Comparison of ENCODE assay signal across 28 cellular contexts in genomic region chr5:67050635-67051034, GRCh38.
A peak's percentile ranks its signal among the peaks of the same experiment; 100 is the strongest.
DNase-seq lines count a peak whose midpoint lies in the region; ATAC-seq and TF ChIP-seq lines count a peak whose summit lies in the region.
"Had no signal": no experiment of that assay in that cellular context is flagged by ENCODE, and none has a peak within 500 bp of the region (broad histone marks: within the 10 kb centered on the region; RNA-seq: fewer than 3 reads in every experiment).

No MANE protein-coding gene starts in this region.

- DNase-seq in activated naive CD4-positive, alpha-beta T cell treated with anti-CD3 and anti-CD28 coated beads for 36 hours: no peak
- no peak for DNase-seq in activated naive CD4-positive, alpha-beta T cell treated with Interleukin-2 at 50 U/mL for 16 hours
- DNase-seq in hepatocyte (ENCODE audit: low spot score) (no peak), type B pancreatic cell (ENCODE audit: extremely low spot score, unreplicated experiment) (no peak), NCI-H146 treated with DMSO at 0.1 percent for 48 hours (lab: John Stamatoyannopoulos, UW; ENCODE audit: unreplicated experiment) (no peak), SW480 (ENCODE audit: low spot score) (no peak)
- DNase-seq: activated CD4-positive, alpha-beta T cell treated with anti-CD3 and anti-CD28 coated beads, Interleukin-2, amount 50 U/mL, for 1 hour; activated naive CD4-positive, alpha-beta T cell treated with anti-CD3 and anti-CD28 coated beads, Interleukin-2, amount 10 ng/mL, durations not matched to agents 7 days and 5 days; activated T-cell treated with anti-CD3 and anti-CD28 coated beads, Interleukin-2, amount 50 U/mL, for 72 hours; amniotic stem cell; CD4-positive, alpha-beta memory T cell; effector CD8-positive, alpha-beta T cell; foreskin melanocyte; hypothalamus; immature natural killer cell; naive B cell; NCI-H1105; NCI-H2081; NCI-H2227 treated with DMSO at 0.1 percent for 48 hours; NCI-H526 treated with DMSO at 0.1 percent for 48 hours; nucleus accumbens; SIG-M5; stimulated activated CD4-positive, alpha-beta T cell treated with anti-CD3 and anti-CD28 coated beads, Interleukin-1b, Interleukin-23, amount 100 ng/mL, for 48 hours; T-helper 9 cell; WERI-Rb-1 had no signal

- peak overlapping the region; percentile 50 for H3K4me2 ChIP-seq in hepatocyte
- H3K4me2 ChIP-seq: GM23338 had no signal

- CTCF ChIA-PET in activated naive CD4-positive, alpha-beta T cell treated with anti-CD3 and anti-CD28 coated beads for 36 hours (lab: Charles Lee): interaction anchor here (0.9 kb wide), 1 partner anchor 12 kb away, joined by 4 read pairs; no protein-coding TSS in a partner anchor

- no peak overlapping the region for H3K4me3 Mint-ChIP-seq in activated naive CD4-positive, alpha-beta T cell treated with anti-CD3 and anti-CD28 coated beads for 36 hours
- peak overlapping the region; percentile 1 for H3K4me3 Mint-ChIP-seq in activated T-helper 17 cell treated with anti-CD3 and anti-CD28 coated beads, Interleukin-2, amount 50 U/mL, for 72 hours
- no peak overlapping the region for H3K4me3 Mint-ChIP-seq in type B pancreatic cell
- H3K4me3 Mint-ChIP-seq: activated naive CD4-positive, alpha-beta T cell treated with anti-CD3 and anti-CD28 coated beads, Interleukin-2, amount 10 ng/mL, durations not matched to agents 7 days and 5 days; activated T-cell treated with anti-CD3 and anti-CD28 coated beads, Interleukin-2, amount 50 U/mL, for 72 hours; CD4-positive, alpha-beta memory T cell; GM23338; immature natural killer cell; naive B cell had no signal

- no peaks in the 10 kb centered on the region for H3K27me3 Mint-ChIP-seq in activated naive CD4-positive, alpha-beta T cell treated with anti-CD3 and anti-CD28 coated beads for 36 hours (ENCODE audit: low read depth)
- no peaks in the 10 kb centered on the region for H3K27me3 Mint-ChIP-seq in activated T-helper 17 cell treated with anti-CD3 and anti-CD28 coated beads, Interleukin-2, amount 50 U/mL, for 72 hours
- no peaks in the 10 kb centered on the region for H3K27me3 Mint-ChIP-seq in type B pancreatic cell
- H3K27me3 Mint-ChIP-seq: activated naive CD4-positive, alpha-beta T cell treated with anti-CD3 and anti-CD28 coated beads, Interleukin-2, amount 10 ng/mL, durations not matched to agents 7 days and 5 days; CD4-positive, alpha-beta memory T cell; naive B cell had no signal

- TF ChIP-seq CTCF in hepatocyte (IDR thresholded peaks at IDR 0.05; ENCODE audit: poor library complexity): no peak
- no peak for TF ChIP-seq CTCF in type B pancreatic cell (conservative IDR thresholded peaks at IDR 0.05)

- no peaks in the 10 kb centered on the region for H3K9me3 Mint-ChIP-seq in activated naive CD4-positive, alpha-beta T cell treated with anti-CD3 and anti-CD28 coated beads for 36 hours
- H3K9me3 Mint-ChIP-seq in activated T-helper 17 cell treated with anti-CD3 and anti-CD28 coated beads, Interleukin-2, amount 50 U/mL, for 72 hours: no peaks in the 10 kb centered on the region
- no peaks in the 10 kb centered on the region for H3K9me3 Mint-ChIP-seq in type B pancreatic cell
- H3K9me3 Mint-ChIP-seq: activated naive CD4-positive, alpha-beta T cell treated with anti-CD3 and anti-CD28 coated beads, Interleukin-2, amount 10 ng/mL, durations not matched to agents 7 days and 5 days; activated T-cell treated with anti-CD3 and anti-CD28 coated beads, Interleukin-2, amount 50 U/mL, for 72 hours; CD4-positive, alpha-beta memory T cell; GM23338; immature natural killer cell; naive B cell had no signal

- peaks cover 4% of the 10 kb centered on the region for H3K36me3 Mint-ChIP-seq in activated naive CD4-positive, alpha-beta T cell treated with anti-CD3 and anti-CD28 coated beads for 36 hours (ENCODE audit: low read depth)
- peaks cover 58% of the 10 kb centered on the region for H3K36me3 Mint-ChIP-seq in activated T-helper 17 cell treated with anti-CD3 and anti-CD28 coated beads, Interleukin-2, amount 50 U/mL, for 72 hours (ENCODE audit: low read depth)
- peaks cover 10% of the 10 kb centered on the region for H3K36me3 Mint-ChIP-seq in type B pancreatic cell
- H3K36me3 Mint-ChIP-seq: naive B cell had no signal

- WGBS in hepatocyte (ENCODE audit: low lambda C conversion rate, missing lambda C conversion rate): 76% methylated on average over 3 of the region's 3 CpGs

- no peaks in the 10 kb centered on the region for H3K9me2 ChIP-seq in hepatocyte (replicated peaks; ENCODE audit: insufficient read depth)

- intact Hi-C loops in activated naive CD4-positive, alpha-beta T cell treated with anti-CD3 and anti-CD28 coated beads for 36 hours (cut with micrococcal nuclease): no loop called here

- H4K20me1 ChIP-seq in hepatocyte (ENCODE audit: insufficient read depth, poor library complexity, severe bottlenecking): no peaks in the 10 kb centered on the region

- H3K27ac ChIP-seq in hepatocyte: peak overlapping the region; percentile 72
- H3K27ac ChIP-seq: WERI-Rb-1 had no signal

- no peaks in the 10 kb centered on the region for H3K9me3 ChIP-seq in hepatocyte (ENCODE audit: low read depth)

- H3K4me3 ChIP-seq in hepatocyte: no peak overlapping the region
- H3K4me3 ChIP-seq: GM23338 had no signal

- peaks cover 36% of the 10 kb centered on the region for H3K79me2 ChIP-seq in hepatocyte

- peaks cover 26% of the 10 kb centered on the region for H3K4me1 ChIP-seq in hepatocyte (ENCODE audit: insufficient read depth)

- H3K4me1 Mint-ChIP-seq in activated naive CD4-positive, alpha-beta T cell treated with anti-CD3 and anti-CD28 coated beads for 36 hours (ENCODE audit: low read depth): peaks cover 15% of the 10 kb centered on the region
- peaks cover 18% of the 10 kb centered on the region for H3K4me1 Mint-ChIP-seq in activated T-helper 17 cell treated with anti-CD3 and anti-CD28 coated beads, Interleukin-2, amount 50 U/mL, for 72 hours
- peaks cover 13% of the 10 kb centered on the region for H3K4me1 Mint-ChIP-seq in type B pancreatic cell (ENCODE audit: unreplicated experiment)
- H3K4me1 Mint-ChIP-seq: immature natural killer cell had no signal

- no peaks in the 10 kb centered on the region for H3K27me3 ChIP-seq in hepatocyte

- no peaks in the 10 kb centered on the region for H3K36me3 ChIP-seq in hepatocyte (replicated peaks; ENCODE audit: insufficient read depth, low read depth)
- H3K36me3 ChIP-seq: WERI-Rb-1 had no signal

- peak; percentile 32 for ATAC-seq in activated T-helper 17 cell treated with anti-CD3 and anti-CD28 coated beads, Interleukin-2, amount 50 U/mL, for 72 hours (replicated peaks)
- ATAC-seq in HG02588 (IDR thresholded peaks at IDR 0.05; ENCODE audit: unreplicated experiment): no peak
- ATAC-seq: activated T-cell treated with anti-CD3 and anti-CD28 coated beads, Interleukin-2, amount 50 U/mL, for 72 hours; GM23338 had no signal

- H3K27ac Mint-ChIP-seq in activated naive CD4-positive, alpha-beta T cell treated with anti-CD3 and anti-CD28 coated beads for 36 hours: peak overlapping the region; percentile 19
- peak overlapping the region; percentile 11 for H3K27ac Mint-ChIP-seq in activated T-helper 17 cell treated with anti-CD3 and anti-CD28 coated beads, Interleukin-2, amount 50 U/mL, for 72 hours
- H3K27ac Mint-ChIP-seq in type B pancreatic cell: peak overlapping the region; percentile 29
- H3K27ac Mint-ChIP-seq: activated naive CD4-positive, alpha-beta T cell treated with anti-CD3 and anti-CD28 coated beads, Interleukin-2, amount 10 ng/mL, durations not matched to agents 7 days and 5 days; activated T-cell treated with anti-CD3 and anti-CD28 coated beads, Interleukin-2, amount 50 U/mL, for 72 hours; GM23338; immature natural killer cell had no signal

- H2AFZ ChIP-seq in hepatocyte: no peak overlapping the region
- H2AFZ ChIP-seq: GM23338 had no signal
